In genomic region chr9:78213696-78214095, GRCh38 we compare ENCODE assay signal across 8 cellular contexts. TPM values are rescaled to one million over a fixed set of nuclear protein-coding genes. Genes with fewer than 3 reads are reported as not detected.
DNase-seq lines count a peak whose midpoint lies in the region; ATAC-seq and TF ChIP-seq lines count a peak whose summit lies in the region.

No MANE protein-coding gene starts in this region.

- WGBS in spleen, 5 donors, result 12 to 15% (median 13%) methylated on average over 4 of the region's 4 CpGs

- no peak overlapping the region for H2AFZ ChIP-seq in fibroblast of lung (ENCODE audit: low read length)

- DNase-seq in MCF 10A (ENCODE audit: unreplicated experiment) (peak; percentile 9), breast epithelium (ENCODE audit: low spot score in 2 of 2) (no peak), NOMO-1 treated with DMSO at 0.1 percent for 48 hours (lab: John Stamatoyannopoulos, UW; ENCODE audit: unreplicated experiment) (peak; percentile 30), fibroblast of lung (ENCODE audit: low read depth in 2 of 2) (peak; percentile 22 to 57), spleen (no peak), RWPE1 (ENCODE audit: low spot score) (no peak)

- H3K27me3 Mint-ChIP-seq in MCF 10A (ENCODE audit: insufficient read depth, unreplicated experiment), result no peaks in the 10 kb centered on the region

- POLR2A ChIA-PET in MCF 10A (lab: Yijun Ruan, JAX), result no interaction called here
- POLR2A ChIA-PET in RWPE1 (lab: Yijun Ruan, JAX; ENCODE audit: low non-redundant PET), result no interaction called here

- no peaks in the 10 kb centered on the region for H3K4me1 Mint-ChIP-seq in MCF 10A (ENCODE audit: insufficient read depth, unreplicated experiment)

- H3K27ac ChIP-seq in breast epithelium (no peak overlapping the region), fibroblast of lung (ENCODE audit: insufficient read depth, low read length) (no peak overlapping the region), spleen (no peak overlapping the region), RWPE1 (no peak overlapping the region)

- no peak overlapping the region for H3K27ac Mint-ChIP-seq in MCF 10A (ENCODE audit: low read depth, unreplicated experiment)

- H3K4me3 Mint-ChIP-seq in MCF 10A (ENCODE audit: unreplicated experiment), result no peak overlapping the region

- H3K79me2 ChIP-seq in fibroblast of lung (ENCODE audit: control insufficient read depth, insufficient read depth, low read length), result no peaks in the 10 kb centered on the region

- H3K36me3 ChIP-seq in breast epithelium (no peaks in the 10 kb centered on the region), fibroblast of lung (ENCODE audit: control insufficient read depth, insufficient read depth, low read length) (no peaks in the 10 kb centered on the region), spleen (no peaks in the 10 kb centered on the region)

- no peak overlapping the region for H3K4me3 ChIP-seq in breast epithelium
- no peak overlapping the region for H3K4me3 ChIP-seq in fibroblast of lung (replicated peaks in 1 of 4; ENCODE audit: control extremely low read depth in 1 of 4, insufficient read depth in 1 of 4, low read depth in 3 of 4, low read length in 4 of 4)
- no peak overlapping the region for H3K4me3 ChIP-seq in spleen

- intact Hi-C loops in MCF 10A (cut with micrococcal nuclease), result no loop called here
- intact Hi-C loops in breast epithelium (cut with DNase I; ENCODE audit: low total_unique reads), result no loop called here
- intact Hi-C loops in spleen (cut with DNase I; ENCODE audit: low total_unique reads), result no loop called here

- CTCF ChIA-PET in MCF 10A (lab: Yijun Ruan, JAX), result interaction anchor here (0.6 to 1.5 kb wide), 7 partner anchors 25 to 1047 kb away, joined by 3 to 4 read pairs (median 3); no protein-coding TSS in a partner anchor
- CTCF ChIA-PET in RWPE1 (lab: Yijun Ruan, JAX), result interaction anchor here (0.6 to 0.9 kb wide), 2 partner anchors 61 to 423 kb away, joined by 3 to 5 read pairs; no protein-coding TSS in a partner anchor

- H3K36me3 Mint-ChIP-seq in MCF 10A (ENCODE audit: insufficient read depth, unreplicated experiment), result no peaks in the 10 kb centered on the region

- no peaks in the 10 kb centered on the region for H3K9me3 ChIP-seq in breast epithelium
- H3K9me3 ChIP-seq in fibroblast of lung (ENCODE audit: control insufficient read depth, insufficient read depth, low read depth, low read length), result no peaks in the 10 kb centered on the region
- no peaks in the 10 kb centered on the region for H3K9me3 ChIP-seq in spleen

- H4K20me1 ChIP-seq in fibroblast of lung (ENCODE audit: control insufficient read depth, extremely low read depth, insufficient read depth, low read length), result no peaks in the 10 kb centered on the region

- H3K27me3 ChIP-seq in breast epithelium (no peaks in the 10 kb centered on the region), fibroblast of lung (ENCODE audit: control insufficient read depth, insufficient read depth, low read length) (no peaks in the 10 kb centered on the region), spleen (replicated peaks in 1 of 7) (no peaks in the 10 kb centered on the region)

- peak; percentile 10 for TF ChIP-seq CTCF in MCF 10A (IDR thresholded peaks at IDR 0.05; ENCODE audit: unreplicated experiment)
- peak in 1 of 3 donors; percentile 24 for TF ChIP-seq CTCF in breast epithelium (IDR thresholded peaks at IDR 0.05)
- TF ChIP-seq CTCF in fibroblast of lung (conservative IDR thresholded peaks at IDR 0.05 in 1 of 2, IDR thresholded peaks at IDR 0.05 in 1 of 2; ENCODE audit: low read depth in 1 of 2, low read length in 2 of 2), result peak; percentile 31 to 33
- peak in 9 of 11 experiments; percentile 11 to 46 (median 26) for TF ChIP-seq CTCF in spleen (IDR thresholded peaks at IDR 0.05 in 8 of 11, conservative IDR thresholded peaks at IDR 0.05 in 3 of 11)
- TF ChIP-seq CTCF in RWPE1 (conservative IDR thresholded peaks at IDR 0.05; ENCODE audit: low read depth), result no peak

- no peaks in the 10 kb centered on the region for H3K9me3 Mint-ChIP-seq in MCF 10A (ENCODE audit: unreplicated experiment)

- no peak for ATAC-seq in HG03139 (IDR thresholded peaks at IDR 0.05; ENCODE audit: unreplicated experiment)
- no peak for ATAC-seq in HG02798 (IDR thresholded peaks at IDR 0.05; ENCODE audit: poor library complexity, unreplicated experiment)

- no peak for TF ChIP-seq POLR2A in breast epithelium (IDR thresholded peaks at IDR 0.05)
- TF ChIP-seq POLR2A in spleen (IDR thresholded peaks at IDR 0.05), result no peak

- no TSS peak for BruUV-seq in MCF 10A (replicated peaks; lab: Mats Ljungman, UMichigan)

- no peak overlapping the region for H3K9ac ChIP-seq in fibroblast of lung (ENCODE audit: insufficient read depth, low read length)

- no peak overlapping the region for H3K4me2 ChIP-seq in fibroblast of lung (ENCODE audit: extremely low read depth, insufficient read depth, low read length)

- H3K4me1 ChIP-seq in breast epithelium (no peaks in the 10 kb centered on the region), fibroblast of lung (ENCODE audit: control insufficient read depth, extremely low read depth, insufficient read depth, low read length) (no peaks in the 10 kb centered on the region), spleen (peaks cover 0 to 39% (median 10%) of the 10 kb centered on the region in 6 donors)

RNA-seq across cellular contexts. Expression of gene CEP78, which starts 22.2 kb away (rescaled TPM):
- total RNA-seq in MCF 10A (2022), result 13.7 and 17.8 TPM in 2 replicates
- 10 to 100 TPM in 2 of 3 donors, 1 to 10 TPM in 1; 8.8 to 22.1 (median 16.4) TPM for total RNA-seq in breast epithelium
- total RNA-seq in fibroblast of lung, result 10.0 and 10.4 TPM in 2 replicates
- 8.9 and 13.7 TPM in 2 replicates for polyA plus RNA-seq in fibroblast of lung
- polyA plus RNA-seq in fibroblast of lung (2012), result 5.7 and 10.6 TPM in 2 replicates
- polyA minus RNA-seq in fibroblast of lung (ENCODE audit: low replicate concordance), result 0.27 and 2.1 TPM in 2 replicates
- total RNA-seq in spleen, result 10 to 100 TPM; 15.4 to 20.1 (median 17.0) TPM
- 1 to 10 TPM; 7.1 to 8.0 (median 7.9) TPM for polyA plus RNA-seq in spleen

Comparison
In these comparisons a context has a peak if more than half of its experiments do, and no peak if none do; other contexts are left out.
1. DNase-seq: peak in MCF 10A (single experiment), NOMO-1 treated with DMSO at 0.1 percent for 48 hours (single experiment) and fibroblast of lung (2 of 2); none in breast epithelium (0 of 2), spleen (single experiment) and RWPE1 (single experiment).